Comparison of ENCODE assay signal across 13 cellular contexts in the genomic region with DNA sequence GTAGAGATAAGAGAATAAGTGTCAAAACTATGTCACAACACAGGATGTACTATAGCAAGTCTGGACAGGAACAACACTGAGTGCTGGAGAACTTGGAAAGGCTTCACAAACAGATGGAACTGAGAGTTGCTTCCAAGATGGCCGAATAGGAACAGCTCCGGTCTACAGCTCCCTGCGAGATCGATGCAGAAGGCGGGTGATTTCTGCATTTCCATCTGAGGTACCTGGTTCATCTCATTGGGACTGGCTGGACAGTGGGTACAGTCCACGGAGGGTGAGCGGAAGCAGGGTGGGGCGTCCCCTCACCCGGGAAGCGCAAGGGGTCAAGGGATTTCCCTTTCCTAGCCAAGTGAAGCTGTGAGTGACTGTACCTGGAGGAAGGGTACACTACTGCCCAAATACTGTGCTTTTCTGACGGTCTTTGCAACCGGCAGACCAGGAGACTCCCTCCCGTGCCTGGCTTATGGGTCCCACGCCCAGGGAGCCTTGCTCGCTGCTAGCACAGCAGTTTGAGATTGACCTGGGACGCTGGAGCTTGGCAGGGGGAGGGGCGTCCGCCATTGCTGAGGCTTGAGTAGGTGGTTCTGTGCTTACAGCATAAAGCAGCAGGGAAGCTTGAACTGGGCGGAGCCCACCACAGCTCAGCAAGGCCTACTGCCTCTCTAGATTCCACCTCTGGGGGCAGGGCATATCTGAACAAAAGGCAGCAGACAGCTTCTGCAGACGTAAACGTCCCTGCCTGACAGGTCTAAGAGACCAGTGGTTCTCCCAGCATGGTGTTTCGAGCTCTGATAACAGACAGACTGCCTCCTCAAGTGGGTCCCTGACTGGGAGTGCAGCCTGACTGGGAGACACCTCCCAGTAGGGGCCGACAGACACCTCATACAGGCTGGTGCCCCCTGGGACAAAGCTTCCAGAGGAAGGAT. TPM values are rescaled to one million over a fixed set of nuclear protein-coding genes. Genes with fewer than 3 reads are reported as not detected.
DNase-seq lines count a peak whose midpoint lies in the region; ATAC-seq and TF ChIP-seq lines count a peak whose summit lies in the region.
"Had no signal": no experiment of that assay in that cellular context is flagged by ENCODE, and none has a peak within 500 bp of the region (broad histone marks: within the 10 kb centered on the region; RNA-seq: fewer than 3 reads in every experiment).

No MANE protein-coding gene starts in this region.

- no peak for TF ChIP-seq CTCF in BE2C (IDR thresholded peaks at IDR 0.05; ENCODE audit: low read depth, low read length)
- peak; percentile 87 for TF ChIP-seq CTCF in HEK293 (tag by site-specific recombination; IDR thresholded peaks at IDR 0.05)
- no peak for TF ChIP-seq CTCF in choroid plexus epithelial cell (conservative IDR thresholded peaks at IDR 0.05; ENCODE audit: low read depth, low read length)

- H3K4me3 ChIP-seq in BE2C (ENCODE audit: low read depth, low read length) (no peak overlapping the region), HEK293 (ENCODE audit: low read depth, low read length) (no peak overlapping the region), choroid plexus epithelial cell (ENCODE audit: low read depth, low read length) (no peak overlapping the region)
- H3K4me3 ChIP-seq: prostate gland, SJSA1 had no signal

- H3K27me3 ChIP-seq in BE2C = no peaks in the 10 kb centered on the region
- H3K27me3 ChIP-seq: SJSA1 had no signal

- ATAC-seq in sciatic nerve (no peak), GM19351 (IDR thresholded peaks at IDR 0.05; ENCODE audit: unreplicated experiment) (no peak), GM18511 (IDR thresholded peaks at IDR 0.05; ENCODE audit: unreplicated experiment) (no peak)

- intact Hi-C loops in sciatic nerve (cut with DNase I) = no loop called here

- H3K4me1 ChIP-seq in BE2C (no peaks in the 10 kb centered on the region), HEK293 (ENCODE audit: control insufficient read depth, insufficient read depth, low read length) (0 out of 2 replicates have a peak, but pooled peaks cover 5% of the 10 kb centered on the region)
- H3K4me1 ChIP-seq: prostate gland had no signal

- DNase-seq in BE2C (peak; percentile 7), NCI-H69 (lab: John Stamatoyannopoulos, UW) (peak; percentile 84), choroid plexus epithelial cell (ENCODE audit: low read depth) (peak; percentile 60), sciatic nerve (ENCODE audit: low spot score) (no peak)
- DNase-seq in effector CD8-positive, alpha-beta T cell (lab: John Stamatoyannopoulos, UW) = no peak
- DNase-seq: activated CD4-positive, alpha-beta memory T cell treated with anti-CD3 and anti-CD28 coated beads for 36 hours; aorta; hippocampal formation had no signal

- POLR2A ChIA-PET in HEK293 (lab: Yijun Ruan, JAX) = no interaction called here

- peak overlapping the region; percentile 61; the same call in 1 of the 2 replicates for H3K27ac ChIP-seq in HEK293 (ENCODE audit: extremely low read depth, low read depth, low read length)
- H3K27ac ChIP-seq: prostate gland, SJSA1 had no signal

- CTCF ChIA-PET in HEK293 (lab: Yijun Ruan, JAX) = interaction anchor here (0.7 kb wide), 2 partner anchors 9 to 48 kb away, joined by 3 read pairs; no protein-coding TSS in a partner anchor

- H3K9me3 ChIP-seq in BE2C = no peaks in the 10 kb centered on the region; the same call in 1 of the 2 replicates
- no peaks in the 10 kb centered on the region for H3K9me3 ChIP-seq in HEK293 (ENCODE audit: control insufficient read depth, insufficient read depth, low read depth, low read length)
- H3K9me3 ChIP-seq: prostate gland, SJSA1 had no signal

- H3K36me3 ChIP-seq in BE2C = no peaks in the 10 kb centered on the region; the same call in 1 of the 2 replicates
- no peaks in the 10 kb centered on the region for H3K36me3 ChIP-seq in HEK293 (ENCODE audit: control insufficient read depth in 2 of 2, insufficient read depth in 1 of 2, low read length in 2 of 2)
- H3K36me3 ChIP-seq: prostate gland, SJSA1 had no signal

TF ChIP-seq in HEK293, 187 proteins besides CTCF, POLR2A, EP300 and RAD21 (continues in another document):
- TF ChIP-seq KLF7 (tag by site-specific recombination; IDR thresholded peaks at IDR 0.05; ENCODE audit: borderline replicate concordance) = 0 out of 2 replicates have a peak, but pooled peaks have one; percentile 61
- peak; percentile 89 for TF ChIP-seq ZFP69B (tag by site-specific recombination; IDR thresholded peaks at IDR 0.05)
- TF ChIP-seq ZNF585B (tag by site-specific recombination; IDR thresholded peaks at IDR 0.05) = no peak
- TF ChIP-seq, protein P1, sequence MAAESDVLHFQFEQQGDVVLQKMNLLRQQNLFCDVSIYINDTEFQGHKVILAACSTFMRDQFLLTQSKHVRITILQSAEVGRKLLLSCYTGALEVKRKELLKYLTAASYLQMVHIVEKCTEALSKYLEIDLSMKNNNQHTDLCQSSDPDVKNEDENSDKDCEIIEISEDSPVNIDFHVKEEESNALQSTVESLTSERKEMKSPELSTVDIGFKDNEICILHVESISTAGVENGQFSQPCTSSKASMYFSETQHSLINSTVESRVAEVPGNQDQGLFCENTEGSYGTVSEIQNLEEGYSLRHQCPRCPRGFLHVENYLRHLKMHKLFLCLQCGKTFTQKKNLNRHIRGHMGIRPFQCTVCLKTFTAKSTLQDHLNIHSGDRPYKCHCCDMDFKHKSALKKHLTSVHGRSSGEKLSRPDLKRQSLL (tag by site-specific recombination; IDR thresholded peaks at IDR 0.05) = peak; percentile 92
- no peak for TF ChIP-seq MZF1 (tag by site-specific recombination; IDR thresholded peaks at IDR 0.05; ENCODE audit: borderline replicate concordance)
- TF ChIP-seq ZBTB20 (tag by site-specific recombination; IDR thresholded peaks at IDR 0.05) = peak; percentile 56; the same call in 1 of the 2 replicates
- TF ChIP-seq ZNF660 (tag by site-specific recombination; IDR thresholded peaks at IDR 0.05) = peak; percentile 34
- peak; percentile 43; the same call in 1 of the 2 replicates for TF ChIP-seq IKZF3 (tag by site-specific recombination; IDR thresholded peaks at IDR 0.05)
- no peak for TF ChIP-seq ZNF221 (tag by site-specific recombination; IDR thresholded peaks at IDR 0.05; ENCODE audit: borderline replicate concordance)
- TF ChIP-seq ZXDB (tag by site-specific recombination; IDR thresholded peaks at IDR 0.05) = peak; percentile 62
- TF ChIP-seq YY2 (tag by site-specific recombination; IDR thresholded peaks at IDR 0.05) = peak; percentile 48; the same call in 1 of the 2 replicates
- TF ChIP-seq ZSCAN30 (tag by site-specific recombination; IDR thresholded peaks at IDR 0.05) = no peak
- peak; percentile 72 for TF ChIP-seq ZNF423 (tag by site-specific recombination; IDR thresholded peaks at IDR 0.05)
- TF ChIP-seq GLIS2 (tag by site-specific recombination; IDR thresholded peaks at IDR 0.05) = peak; percentile 74
- TF ChIP-seq ZNF404 (tag by site-specific recombination; IDR thresholded peaks at IDR 0.05) = no peak
- TF ChIP-seq, protein P2, sequence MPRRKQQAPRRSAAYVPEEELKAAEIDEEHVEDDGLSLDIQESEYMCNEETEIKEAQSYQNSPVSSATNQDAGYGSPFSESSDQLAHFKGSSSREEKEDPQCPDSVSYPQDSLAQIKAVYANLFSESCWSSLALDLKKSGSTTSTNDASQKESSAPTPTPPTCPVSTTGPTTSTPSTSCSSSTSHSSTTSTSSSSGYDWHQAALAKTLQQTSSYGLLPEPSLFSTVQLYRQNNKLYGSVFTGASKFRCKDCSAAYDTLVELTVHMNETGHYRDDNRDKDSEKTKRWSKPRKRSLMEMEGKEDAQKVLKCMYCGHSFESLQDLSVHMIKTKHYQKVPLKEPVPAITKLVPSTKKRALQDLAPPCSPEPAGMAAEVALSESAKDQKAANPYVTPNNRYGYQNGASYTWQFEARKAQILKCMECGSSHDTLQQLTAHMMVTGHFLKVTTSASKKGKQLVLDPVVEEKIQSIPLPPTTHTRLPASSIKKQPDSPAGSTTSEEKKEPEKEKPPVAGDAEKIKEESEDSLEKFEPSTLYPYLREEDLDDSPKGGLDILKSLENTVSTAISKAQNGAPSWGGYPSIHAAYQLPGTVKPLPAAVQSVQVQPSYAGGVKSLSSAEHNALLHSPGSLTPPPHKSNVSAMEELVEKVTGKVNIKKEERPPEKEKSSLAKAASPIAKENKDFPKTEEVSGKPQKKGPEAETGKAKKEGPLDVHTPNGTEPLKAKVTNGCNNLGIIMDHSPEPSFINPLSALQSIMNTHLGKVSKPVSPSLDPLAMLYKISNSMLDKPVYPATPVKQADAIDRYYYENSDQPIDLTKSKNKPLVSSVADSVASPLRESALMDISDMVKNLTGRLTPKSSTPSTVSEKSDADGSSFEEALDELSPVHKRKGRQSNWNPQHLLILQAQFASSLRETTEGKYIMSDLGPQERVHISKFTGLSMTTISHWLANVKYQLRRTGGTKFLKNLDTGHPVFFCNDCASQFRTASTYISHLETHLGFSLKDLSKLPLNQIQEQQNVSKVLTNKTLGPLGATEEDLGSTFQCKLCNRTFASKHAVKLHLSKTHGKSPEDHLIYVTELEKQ (tag by site-specific recombination; IDR thresholded peaks at IDR 0.05; ENCODE audit: borderline replicate concordance) = peak; percentile 7; the same call in 1 of the 2 replicates
- TF ChIP-seq ZNF18 (tag by site-specific recombination; IDR thresholded peaks at IDR 0.05) = peak; percentile 50; the same call in 1 of the 2 replicates
- TF ChIP-seq ZIC2 (tag by site-specific recombination; IDR thresholded peaks at IDR 0.05) = peak; percentile 93

RNA-seq across cellular contexts. Expression of gene USP12, which starts 46.0 kb away (rescaled TPM):
- 11.6 TPM for polyA plus RNA-seq in BE2C (2012; ENCODE audit: insufficient read depth, insufficient read length, low read depth)
- 32.7 TPM for total RNA-seq in sciatic nerve

Comparison
In these comparisons a context has a peak if more than half of its experiments do, and no peak if none do; other contexts are left out.
1. DNase-seq: peak in BE2C (single experiment), NCI-H69 (single experiment) and choroid plexus epithelial cell (single experiment); none in effector CD8-positive, alpha-beta T cell (single experiment) and sciatic nerve (single experiment).